In genomic region chr12:124938606-124939427, GRCh38 we compare ENCODE assay signal across 1 cellular context.
TF ChIP-seq lines count a peak whose summit lies in the region.

No MANE protein-coding gene starts in this region.

TF ChIP-seq in WTC11, 78 proteins besides CTCF, POLR2A, EP300 and RAD21 (continued from another document):
- TF ChIP-seq CREM (CRISPR knock-in tag; IDR thresholded peaks at IDR 0.05) (no peak), ZMAT4 (CRISPR knock-in tag; IDR thresholded peaks at IDR 0.05) (no peak), OVOL2 (CRISPR knock-in tag; IDR thresholded peaks at IDR 0.05; ENCODE audit: borderline replicate concordance) (no peak), ZNF317 (CRISPR knock-in tag; IDR thresholded peaks at IDR 0.05; ENCODE audit: borderline replicate concordance, low read depth) (no peak), IRF1 (CRISPR knock-in tag; IDR thresholded peaks at IDR 0.05) (no peak), TEAD4 (CRISPR knock-in tag; IDR thresholded peaks at IDR 0.05) (no peak), ZNF532 (CRISPR knock-in tag; IDR thresholded peaks at IDR 0.05; ENCODE audit: borderline replicate concordance) (no peak), TEAD1 (CRISPR knock-in tag; IDR thresholded peaks at IDR 0.05) (no peak)
TF ChIP-seq in WTC11: peak in this region for 3.
